15 cellular contexts compared by ENCODE assay signal in the genomic region with DNA sequence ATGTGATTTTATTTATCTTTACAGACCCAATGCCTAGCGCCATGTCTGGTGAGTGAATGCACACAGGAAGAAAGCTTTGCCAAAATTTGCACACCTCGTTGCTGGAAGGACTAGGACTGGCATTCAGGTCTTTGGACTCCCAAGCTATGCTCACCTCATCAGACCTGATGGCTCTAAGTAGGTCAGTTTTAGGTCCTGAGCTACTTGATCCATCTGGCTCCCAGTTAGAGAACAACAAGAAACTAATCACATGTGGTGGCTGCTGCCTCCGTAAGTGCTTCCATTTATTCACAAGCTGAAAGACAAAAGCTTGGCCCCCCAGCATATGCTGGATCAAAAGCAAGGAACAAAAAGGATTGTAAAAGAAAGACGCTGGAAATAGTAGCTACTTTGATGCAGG.
"Had no signal": no experiment of that assay in that cellular context is flagged by ENCODE, and none has a peak within 500 bp of the region (broad histone marks: within the 10 kb centered on the region; RNA-seq: fewer than 3 reads in every experiment).

No MANE protein-coding gene starts in this region.

- H3K9me3 ChIP-seq: gastrocnemius medialis, left ventricle myocardium inferior, lower lobe of right lung, tibial artery, upper lobe of left lung, uterus had no signal

- H3K27me3 ChIP-seq: dorsolateral prefrontal cortex, gastrocnemius medialis, upper lobe of left lung, uterus had no signal

- DNase-seq: cortex of kidney; dorsolateral prefrontal cortex; effector CD8-positive, alpha-beta T cell; gastrocnemius medialis; left cardiac atrium; left ventricle myocardium inferior; lower lobe of right lung; posterior cingulate gyrus; right cardiac atrium; small intestine; stimulated activated CD4-positive, alpha-beta T cell treated with anti-CD3 and anti-CD28 coated beads, Interleukin-2, amount 100 ng/mL, for 48 hours; stimulated activated naive CD8-positive, alpha-beta T cell treated with anti-CD3 and anti-CD28 coated beads, Interleukin-15, Interleukin-2, amounts not matched to agents 100 U/mL and 50 U/mL, for 24 hours; tibial artery; uterus had no signal

- H3K27ac ChIP-seq: dorsolateral prefrontal cortex, gastrocnemius medialis, left ventricle myocardium inferior, lower lobe of right lung, tibial artery, upper lobe of left lung, uterus had no signal

- H3K4me3 ChIP-seq: dorsolateral prefrontal cortex, gastrocnemius medialis, left ventricle myocardium inferior, lower lobe of right lung, tibial artery, upper lobe of left lung, uterus had no signal

- H3K36me3 ChIP-seq: gastrocnemius medialis, left ventricle myocardium inferior, lower lobe of right lung, tibial artery, upper lobe of left lung, uterus had no signal

- H3K4me1 ChIP-seq: gastrocnemius medialis, left ventricle myocardium inferior, lower lobe of right lung, tibial artery, uterus had no signal
